ENCODE assay signal across 8 cellular contexts in genomic region chr3:100261481-100261903, GRCh38.
DNase-seq lines count a peak whose midpoint lies in the region; ATAC-seq and TF ChIP-seq lines count a peak whose summit lies in the region.

No MANE protein-coding gene starts in this region.

- peaks cover 43% of the 10 kb centered on the region for H3K4me1 Mint-ChIP-seq in dendritic cell treated with granulocyte-macrophage colony-stimulating factor and Interleukin-4, amounts not matched to agents 40 ng/mL and 50 ng/mL, for 4 days (ENCODE audit: low read depth)
- peaks cover 61% of the 10 kb centered on the region for H3K4me1 Mint-ChIP-seq in nephron

- no peaks in the 10 kb centered on the region for H3K9me3 Mint-ChIP-seq in dendritic cell treated with granulocyte-macrophage colony-stimulating factor and Interleukin-4, amounts not matched to agents 40 ng/mL and 50 ng/mL, for 4 days
- H3K9me3 Mint-ChIP-seq in nephron, result no peaks in the 10 kb centered on the region

- H3K27me3 ChIP-seq in BLaER1 treated with 17β-estradiol and CSF1 and Interleukin-3, amounts not matched to agents 10 nM and 100 nM, result no peaks in the 10 kb centered on the region

- H3K4me1 ChIP-seq in BLaER1 treated with 17β-estradiol and CSF1 and Interleukin-3, amounts not matched to agents 10 nM and 100 nM, result peaks cover 19 to 47% (median 32%) of the 10 kb centered on the region in 10 experiments

- intact Hi-C loops in dendritic cell treated with granulocyte-macrophage colony-stimulating factor and Interleukin-4, amounts not matched to agents 40 ng/mL and 50 ng/mL, for 4 days (cut with micrococcal nuclease), result loop anchor here (2.0 to 5.0 kb wide), 3 partner anchors 364 to 1416 kb away; partner anchors contain the start of genes TFG and ZBTB11

- no peak for ATAC-seq in HG02973 (IDR thresholded peaks at IDR 0.05; ENCODE audit: unreplicated experiment)

- peaks cover 19% of the 10 kb centered on the region for H3K36me3 Mint-ChIP-seq in dendritic cell treated with granulocyte-macrophage colony-stimulating factor and Interleukin-4, amounts not matched to agents 40 ng/mL and 50 ng/mL, for 4 days (ENCODE audit: low read depth)
- no peaks in the 10 kb centered on the region for H3K36me3 Mint-ChIP-seq in nephron (ENCODE audit: low read depth)

- DNase-seq in LNCaP clone FGC (ENCODE audit: low read depth) (no peak), NCI-H146 (lab: John Stamatoyannopoulos, UW) (no peak), OCI-M1 (lab: John Stamatoyannopoulos, UW) (no peak)
- no peak for DNase-seq in stimulated activated CD4-positive, alpha-beta T cell treated with anti-CD3 and anti-CD28 coated beads, Interleukin-4, amount 100 ng/mL, for 24 hours

- H4K20me1 ChIP-seq in BLaER1 treated with 17β-estradiol and CSF1 and Interleukin-3, amounts not matched to agents 10 nM and 100 nM, result peaks cover 11 to 44% (median 25%) of the 10 kb centered on the region in 11 experiments; a peak in 19 of 22 replicates

- H3K9ac ChIP-seq in BLaER1 treated with 17β-estradiol and CSF1 and Interleukin-3, amounts not matched to agents 10 nM and 100 nM, result peak overlapping the region; percentile 87 to 97 (median 91)

- peak overlapping the region; percentile 79 to 96 (median 89); a peak in 21 of 22 replicates for H3K27ac ChIP-seq in BLaER1 treated with 17β-estradiol and CSF1 and Interleukin-3, amounts not matched to agents 10 nM and 100 nM

- peak overlapping the region; percentile 83 to 97 (median 94) for H3K4me2 ChIP-seq in BLaER1 treated with 17β-estradiol and CSF1 and Interleukin-3, amounts not matched to agents 10 nM and 100 nM

- H3K4me3 Mint-ChIP-seq in dendritic cell treated with granulocyte-macrophage colony-stimulating factor and Interleukin-4, amounts not matched to agents 40 ng/mL and 50 ng/mL, for 4 days, result peak overlapping the region; percentile 97
- H3K4me3 Mint-ChIP-seq in nephron, result peak overlapping the region; percentile 91 to 94 (median 92)

- no peaks in the 10 kb centered on the region for H3K27me3 Mint-ChIP-seq in dendritic cell treated with granulocyte-macrophage colony-stimulating factor and Interleukin-4, amounts not matched to agents 40 ng/mL and 50 ng/mL, for 4 days
- no peaks in the 10 kb centered on the region for H3K27me3 Mint-ChIP-seq in nephron (ENCODE audit: low read depth)

- H3K9me3 ChIP-seq in BLaER1 treated with 17β-estradiol and CSF1 and Interleukin-3, amounts not matched to agents 10 nM and 100 nM (replicated peaks in 1 of 11), result no peaks in the 10 kb centered on the region

- peak overlapping the region; percentile 82 to 99 (median 92) for H3K4me3 ChIP-seq in BLaER1 treated with 17β-estradiol and CSF1 and Interleukin-3, amounts not matched to agents 10 nM and 100 nM
- peak overlapping the region; percentile 99 for H3K4me3 ChIP-seq in LNCaP clone FGC (ENCODE audit: low read depth, low read length)

- TF ChIP-seq CTCF in LNCaP clone FGC (IDR thresholded peaks at IDR 0.05; ENCODE audit: control insufficient read depth, extremely low read depth, insufficient read depth), result no peak
- no peak for TF ChIP-seq CTCF in nephron (IDR thresholded peaks at IDR 0.05; ENCODE audit: unreplicated experiment in 3 of 3)

- peak overlapping the region; percentile 92 for H3K27ac Mint-ChIP-seq in dendritic cell treated with granulocyte-macrophage colony-stimulating factor and Interleukin-4, amounts not matched to agents 40 ng/mL and 50 ng/mL, for 4 days
- peak overlapping the region; percentile 93 to 99 (median 99) for H3K27ac Mint-ChIP-seq in nephron

- H3K36me3 ChIP-seq in BLaER1 treated with 17β-estradiol and CSF1 and Interleukin-3, amounts not matched to agents 10 nM and 100 nM, result no peaks in the 10 kb centered on the region
